8 cellular contexts compared by ENCODE assay signal in genomic region chr6:138975815-138976214, GRCh38.
"Had no signal": no experiment of that assay in that cellular context is flagged by ENCODE, and none has a peak within 500 bp of the region (broad histone marks: within the 10 kb centered on the region; RNA-seq: fewer than 3 reads in every experiment).

No MANE protein-coding gene starts in this region.

- H3K27ac Mint-ChIP-seq: IgD-negative memory B cell had no signal

- H3K4me3 Mint-ChIP-seq: H9 had no signal

- FAIRE-seq: H1, H54 had no signal

- H2AFZ ChIP-seq: GM23248 had no signal

- H3K27ac ChIP-seq: GM23248, HL-60 had no signal

- DNase-seq: GM23248, H9, HCEC 1CT, KG1 had no signal

- H3K27me3 Mint-ChIP-seq: IgD-negative memory B cell had no signal

- H3K9me3 Mint-ChIP-seq: H9, IgD-negative memory B cell had no signal

- H3K9ac ChIP-seq: GM23248 had no signal

- H3K4me3 ChIP-seq: GM23248 had no signal

- H3K36me3 Mint-ChIP-seq: IgD-negative memory B cell had no signal
